8 cellular contexts compared by ENCODE assay signal in genomic region chr7:76020031-76020714, GRCh38. TPM values are rescaled to one million over a fixed set of nuclear protein-coding genes. Genes with fewer than 3 reads are reported as not detected.
DNase-seq lines count a peak whose midpoint lies in the region; ATAC-seq, FAIRE-seq and TF ChIP-seq lines count a peak whose summit lies in the region.

No MANE protein-coding gene starts in this region.

- no peaks in the 10 kb centered on the region for H3K36me3 ChIP-seq in thyroid gland

- peaks cover 9% of the 10 kb centered on the region for H3K4me1 Mint-ChIP-seq in activated T-helper 17 cell treated with anti-CD3 and anti-CD28 coated beads, Interleukin-2, amount 50 U/mL, for 72 hours

- intact Hi-C loops in thyroid gland (cut with DNase I), result loop anchor here (2.0 kb wide), 1 partner anchor 153 kb away; no protein-coding TSS in a partner anchor

- peak; percentile 77 for ATAC-seq in activated T-helper 17 cell treated with anti-CD3 and anti-CD28 coated beads, Interleukin-2, amount 50 U/mL, for 72 hours (replicated peaks)
- ATAC-seq in foreskin keratinocyte (peak; percentile 37), omental fat pad (ENCODE audit: low FRiP score) (peak; percentile 54), HG02884 (IDR thresholded peaks at IDR 0.05; ENCODE audit: unreplicated experiment) (no peak)

- no peaks in the 10 kb centered on the region for H3K27me3 Mint-ChIP-seq in activated T-helper 17 cell treated with anti-CD3 and anti-CD28 coated beads, Interleukin-2, amount 50 U/mL, for 72 hours

- H3K27ac Mint-ChIP-seq in activated T-helper 17 cell treated with anti-CD3 and anti-CD28 coated beads, Interleukin-2, amount 50 U/mL, for 72 hours, result no peak overlapping the region

- H3K27ac ChIP-seq in foreskin keratinocyte (no peak overlapping the region), thyroid gland (no peak overlapping the region)

- TF ChIP-seq CTCF in foreskin keratinocyte (conservative IDR thresholded peaks at IDR 0.05) (peak; percentile 86), omental fat pad (IDR thresholded peaks at IDR 0.05) (peak in 2 of 3 donors; percentile 10 to 69), thyroid gland (IDR thresholded peaks at IDR 0.05) (peak; percentile 81 to 91 (median 84))

- no peak overlapping the region for H3K4me3 Mint-ChIP-seq in activated T-helper 17 cell treated with anti-CD3 and anti-CD28 coated beads, Interleukin-2, amount 50 U/mL, for 72 hours

- DNase-seq in COR-L47 (lab: John Stamatoyannopoulos, UW), result peak; percentile 74
- peak; percentile 89 for DNase-seq in HT-29 (ENCODE audit: low spot score)
- peak; percentile 34 for DNase-seq in RCC 7860 (ENCODE audit: low spot score)
- DNase-seq in foreskin keratinocyte, result peak in 1 of 2 donors; percentile 28
- DNase-seq in omental fat pad (ENCODE audit: low spot score), result peak; percentile 71
- peak; percentile 77 to 83 for DNase-seq in thyroid gland

- H3K4me1 ChIP-seq in foreskin keratinocyte (no peaks in the 10 kb centered on the region), thyroid gland (no peaks in the 10 kb centered on the region)

- H3K9me3 ChIP-seq in thyroid gland, result no peaks in the 10 kb centered on the region

- TF ChIP-seq POLR2A in thyroid gland (IDR thresholded peaks at IDR 0.05), result no peak

- H3K4me3 ChIP-seq in thyroid gland (replicated peaks in 1 of 3), result no peak overlapping the region

- FAIRE-seq in RCC 7860 (lab: Jason Lieb, UNC), result no peak

- H3K27me3 ChIP-seq in foreskin keratinocyte (no peaks in the 10 kb centered on the region), thyroid gland (no peaks in the 10 kb centered on the region)

- WGBS in thyroid gland, 2 donors, result 45 to 46% methylated on average over 6 of the region's 6 CpGs

- no peaks in the 10 kb centered on the region for H3K9me3 Mint-ChIP-seq in activated T-helper 17 cell treated with anti-CD3 and anti-CD28 coated beads, Interleukin-2, amount 50 U/mL, for 72 hours

- H3K36me3 Mint-ChIP-seq in activated T-helper 17 cell treated with anti-CD3 and anti-CD28 coated beads, Interleukin-2, amount 50 U/mL, for 72 hours (ENCODE audit: low read depth), result peaks cover 73% of the 10 kb centered on the region

RNA-seq across cellular contexts. Expression of gene TMEM120A, which starts 25.8 kb away (rescaled TPM):
- 29.3 and 32.8 TPM in 2 replicates for total RNA-seq in HT-29 (2014; rRNA removed; shearing (Covaris generic))
- total RNA-seq in activated T-helper 17 cell treated with anti-CD3 and anti-CD28 coated beads, Interleukin-2, amount 50 U/mL, for 72 hours, result 10 to 100 TPM; 30.5 to 51.7 TPM
- total RNA-seq in foreskin keratinocyte (21.4 and 21.7 TPM in 2 replicates), omental fat pad (100 to 1,000 TPM in 1 of 4 donors, 10 to 100 TPM in 3; 34.9 to 104 (median 51.5) TPM), thyroid gland (10 to 100 TPM; 25.4 to 38.2 (median 34.9) TPM)
- polyA plus RNA-seq in foreskin keratinocyte, result 38.7 and 44.2 TPM in 2 replicates

RNA-seq across cellular contexts. Expression of gene STYXL1, which starts 27.6 kb away (rescaled TPM):
- total RNA-seq in HT-29 (2014; rRNA removed; shearing (Covaris generic)), result 38.3 and 44.2 TPM in 2 replicates
- 10 to 100 TPM; 31.0 to 31.1 TPM for total RNA-seq in activated T-helper 17 cell treated with anti-CD3 and anti-CD28 coated beads, Interleukin-2, amount 50 U/mL, for 72 hours
- 37.8 and 51.5 TPM in 2 replicates for total RNA-seq in foreskin keratinocyte
- polyA plus RNA-seq in foreskin keratinocyte, result 54.2 and 61.4 TPM in 2 replicates
- total RNA-seq in omental fat pad, result 10 to 100 TPM; 13.6 to 20.0 (median 19.4) TPM
- total RNA-seq in thyroid gland, result 10 to 100 TPM; 14.5 to 53.7 (median 29.1) TPM

RNA-seq across cellular contexts. Expression of gene MDH2, which starts 27.7 kb away (rescaled TPM):
- total RNA-seq in HT-29 (2014; rRNA removed; shearing (Covaris generic)), result 188 and 199 TPM in 2 replicates
- 100 to 1,000 TPM; 155 to 231 TPM for total RNA-seq in activated T-helper 17 cell treated with anti-CD3 and anti-CD28 coated beads, Interleukin-2, amount 50 U/mL, for 72 hours
- total RNA-seq in foreskin keratinocyte (131 and 147 TPM in 2 replicates), omental fat pad (10 to 100 TPM; 58.7 to 77.2 (median 67.5) TPM), thyroid gland (100 to 1,000 TPM in 2 of 4 donors, 10 to 100 TPM in 2; 70.8 to 119 (median 95.2) TPM)
- polyA plus RNA-seq in foreskin keratinocyte, result 237 and 266 TPM in 2 replicates
